24 cellular contexts compared by ENCODE assay signal in genomic region chr22:48152154-48152775, GRCh38.
"Had no signal": no experiment of that assay in that cellular context is flagged by ENCODE, and none has a peak within 500 bp of the region (broad histone marks: within the 10 kb centered on the region; RNA-seq: fewer than 3 reads in every experiment).

No MANE protein-coding gene starts in this region.

- H3K36me3 Mint-ChIP-seq: activated CD4-positive, alpha-beta memory T cell treated with anti-CD3 and anti-CD28 coated beads for 36 hours; activated naive CD4-positive, alpha-beta T cell treated with anti-CD3 and anti-CD28 coated beads, Interleukin-2, amount 10 ng/mL, durations not matched to agents 7 days and 5 days; mesothelial cell of epicardium; natural killer cell had no signal

- H3K27ac Mint-ChIP-seq: activated CD4-positive, alpha-beta memory T cell treated with anti-CD3 and anti-CD28 coated beads for 36 hours; activated naive CD4-positive, alpha-beta T cell treated with anti-CD3 and anti-CD28 coated beads, Interleukin-2, amount 10 ng/mL, durations not matched to agents 7 days and 5 days; activated T-cell treated with anti-CD3 and anti-CD28 coated beads, Interleukin-2, amount 50 U/mL, for 72 hours; mesothelial cell of epicardium; natural killer cell; T-helper 17 cell had no signal

- H3K27me3 ChIP-seq: body of pancreas, cardiac muscle cell, neutrophil, ovary had no signal

- H3K4me1 ChIP-seq: body of pancreas, left ventricle myocardium inferior, prostate gland had no signal

- H3K4me1 Mint-ChIP-seq: activated naive CD4-positive, alpha-beta T cell treated with anti-CD3 and anti-CD28 coated beads, Interleukin-2, amount 10 ng/mL, durations not matched to agents 7 days and 5 days; mesothelial cell of epicardium; stimulated activated naive CD8-positive, alpha-beta T cell treated with anti-CD3 and anti-CD28 coated beads, Interleukin-15, amount 100 ng/mL, for 72 hours; T-helper 17 cell had no signal

- H3K36me3 ChIP-seq: cardiac muscle cell, left ventricle myocardium inferior, neutrophil, ovary, prostate gland, spleen, transverse colon had no signal

- ATAC-seq: activated T-cell treated with anti-CD3 and anti-CD28 coated beads, Interleukin-2, amount 50 U/mL, for 72 hours; body of pancreas; natural killer cell; stimulated activated naive CD8-positive, alpha-beta T cell treated with anti-CD3 and anti-CD28 coated beads, Interleukin-15, amount 100 ng/mL, for 72 hours; T-helper 17 cell had no signal

- H3K4me3 ChIP-seq: body of pancreas, cardiac muscle cell, left ventricle myocardium inferior, ovary, prostate gland, spleen, transverse colon had no signal

- H3K9me3 Mint-ChIP-seq: activated CD4-positive, alpha-beta memory T cell treated with anti-CD3 and anti-CD28 coated beads for 36 hours; activated naive CD4-positive, alpha-beta T cell treated with anti-CD3 and anti-CD28 coated beads, Interleukin-2, amount 10 ng/mL, durations not matched to agents 7 days and 5 days; activated T-cell treated with anti-CD3 and anti-CD28 coated beads, Interleukin-2, amount 50 U/mL, for 72 hours; mesothelial cell of epicardium; natural killer cell had no signal

- H3K27ac ChIP-seq: body of pancreas, cardiac muscle cell, left ventricle myocardium inferior, neutrophil, ovary, prostate gland, spleen, transverse colon had no signal

- DNase-seq: activated CD4-positive, alpha-beta memory T cell treated with anti-CD3 and anti-CD28 coated beads for 36 hours; activated CD4-positive, alpha-beta T cell treated with anti-CD3 and anti-CD28 coated beads for 4 hours; activated CD4-positive, CD25-positive, alpha-beta regulatory T cell; activated effector memory CD4-positive, alpha-beta T cell treated with anti-CD3 and anti-CD28 coated beads, Interleukin-2, amount 50 U/mL, for 16 hours; activated naive CD4-positive, alpha-beta T cell treated with anti-CD3 and anti-CD28 coated beads, Interleukin-2, amount 10 ng/mL, durations not matched to agents 7 days and 5 days; activated T-cell treated with anti-CD3 and anti-CD28 coated beads, Interleukin-2, amount 50 U/mL, for 72 hours; body of pancreas; effector CD4-positive, alpha-beta T cell; hippocampal formation; kidney glomerular epithelial cell; left ventricle myocardium inferior; natural killer cell; ovary; spleen; stimulated activated CD4-positive, alpha-beta T cell treated with anti-CD3 and anti-CD28 coated beads, Interleukin-4, amount 100 ng/mL, for 1 hour; stimulated activated naive CD8-positive, alpha-beta T cell treated with anti-CD3 and anti-CD28 coated beads, Interleukin-15, amount 100 ng/mL, for 72 hours; SW 1271; T-helper 17 cell; transverse colon had no signal

- H3K27me3 Mint-ChIP-seq: activated CD4-positive, alpha-beta memory T cell treated with anti-CD3 and anti-CD28 coated beads for 36 hours had no signal

- H3K9me3 ChIP-seq: body of pancreas, left ventricle myocardium inferior, neutrophil, ovary, prostate gland, transverse colon had no signal

- FAIRE-seq: endometrium had no signal

- H3K4me3 Mint-ChIP-seq: activated CD4-positive, alpha-beta memory T cell treated with anti-CD3 and anti-CD28 coated beads for 36 hours; activated naive CD4-positive, alpha-beta T cell treated with anti-CD3 and anti-CD28 coated beads, Interleukin-2, amount 10 ng/mL, durations not matched to agents 7 days and 5 days; activated T-cell treated with anti-CD3 and anti-CD28 coated beads, Interleukin-2, amount 50 U/mL, for 72 hours; mesothelial cell of epicardium; natural killer cell; stimulated activated naive CD8-positive, alpha-beta T cell treated with anti-CD3 and anti-CD28 coated beads, Interleukin-15, amount 100 ng/mL, for 72 hours; T-helper 17 cell had no signal
